Comparison of ENCODE assay signal across 18 cellular contexts in the genomic region with DNA sequence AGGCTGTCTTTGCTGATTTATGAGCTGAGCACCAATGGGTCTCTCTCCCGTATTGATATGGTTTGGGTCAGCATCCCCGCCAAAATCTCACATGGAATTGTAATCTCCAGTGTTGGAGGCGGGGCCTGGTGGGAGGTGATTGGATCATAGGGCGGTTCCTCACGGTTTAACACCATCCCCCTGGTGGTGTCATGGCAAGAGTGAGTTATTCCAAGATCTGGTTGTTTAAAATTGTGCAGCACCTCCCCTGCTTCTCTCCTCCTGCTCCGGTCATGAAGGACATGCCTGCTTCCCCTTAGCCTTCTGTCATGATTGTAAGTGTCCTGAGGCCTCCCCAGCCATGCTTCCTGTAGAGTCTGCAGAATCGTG. TPM values are rescaled to one million over a fixed set of nuclear protein-coding genes. Genes with fewer than 3 reads are reported as not detected.
"Had no signal": no experiment of that assay in that cellular context is flagged by ENCODE, and none has a peak within 500 bp of the region (broad histone marks: within the 10 kb centered on the region; RNA-seq: fewer than 3 reads in every experiment).

No MANE protein-coding gene starts in this region.

RNA-seq across cellular contexts. Expression of a gene that starts 5.2 kb away (rescaled TPM):
- total RNA-seq: kidney epithelial cell, left ventricle myocardium inferior, lower leg skin, lung, mesothelial cell of epicardium, mononuclear cell, natural killer cell, occipital lobe, osteocyte, posterior vena cava, psoas muscle, sigmoid colon, spleen, subcutaneous adipose tissue, suprapubic skin, thoracic aorta, upper lobe of right lung had no signal
- polyA plus RNA-seq: psoas muscle, small intestine, spleen had no signal

RNA-seq across cellular contexts. Expression of a gene that starts 26.1 kb away (rescaled TPM):
- total RNA-seq: kidney epithelial cell, left ventricle myocardium inferior, lower leg skin, lung, mesothelial cell of epicardium, mononuclear cell, natural killer cell, occipital lobe, osteocyte, posterior vena cava, psoas muscle, sigmoid colon, spleen, subcutaneous adipose tissue, suprapubic skin, thoracic aorta, upper lobe of right lung had no signal
- polyA plus RNA-seq: lung, psoas muscle, sigmoid colon, small intestine, spleen had no signal

RNA-seq across cellular contexts. Expression of a gene that starts 47.1 kb away (rescaled TPM):
- total RNA-seq: left ventricle myocardium inferior, lower leg skin, lung, mononuclear cell, natural killer cell, occipital lobe, osteocyte, posterior vena cava, psoas muscle, sigmoid colon, spleen, subcutaneous adipose tissue, suprapubic skin, thoracic aorta, upper lobe of right lung had no signal
- polyA plus RNA-seq: psoas muscle, sigmoid colon had no signal

RNA-seq across cellular contexts. Expression of a gene that starts 49.8 kb away (rescaled TPM):
- total RNA-seq: kidney epithelial cell, left ventricle myocardium inferior, lower leg skin, lung, natural killer cell, occipital lobe, osteocyte, posterior vena cava, psoas muscle, subcutaneous adipose tissue, suprapubic skin, thoracic aorta, upper lobe of right lung had no signal
- polyA plus RNA-seq: lung, psoas muscle, small intestine, spleen had no signal
